20 cellular contexts compared by ENCODE assay signal in genomic region chr14:82720431-82720830, GRCh38.
DNase-seq lines count a peak whose midpoint lies in the region; ATAC-seq, FAIRE-seq and TF ChIP-seq lines count a peak whose summit lies in the region.
"Had no signal": no experiment of that assay in that cellular context is flagged by ENCODE, and none has a peak within 500 bp of the region (broad histone marks: within the 10 kb centered on the region; RNA-seq: fewer than 3 reads in every experiment).

No MANE protein-coding gene starts in this region.

- no peaks in the 10 kb centered on the region for H3K79me2 ChIP-seq in GM12878 (ENCODE audit: control insufficient read depth, insufficient read depth, low read length)
- H3K79me2 ChIP-seq in mesendoderm (ENCODE audit: control insufficient read depth, insufficient read depth, low read length) = no peaks in the 10 kb centered on the region

- no peaks in the 10 kb centered on the region for H3K36me3 ChIP-seq in HEK293 (ENCODE audit: control insufficient read depth in 2 of 2, insufficient read depth in 1 of 2, low read length in 2 of 2)
- no peaks in the 10 kb centered on the region for H3K36me3 ChIP-seq in GM12878 (ENCODE audit: control insufficient read depth in 2 of 2, insufficient read depth in 2 of 2, low read length in 1 of 2)
- H3K36me3 ChIP-seq in mesendoderm (ENCODE audit: control insufficient read depth, insufficient read depth, low read length) = no peaks in the 10 kb centered on the region
- no peaks in the 10 kb centered on the region for H3K36me3 ChIP-seq in CD4-positive, alpha-beta memory T cell (ENCODE audit: insufficient read depth, low read length)

- no peaks in the 10 kb centered on the region for H3K27me3 Mint-ChIP-seq in progenitor cell of endocrine pancreas
- H3K27me3 Mint-ChIP-seq in CD4-positive, alpha-beta memory T cell = no peaks in the 10 kb centered on the region

- DNase-seq in GM12878 (ENCODE audit: low read depth, low spot score) (no peak), mesendoderm (peak; percentile 6), progenitor cell of endocrine pancreas (ENCODE audit: low spot score, unreplicated experiment) (no peak), NCI-H82 treated with DMSO at 0.1 percent for 48 hours (lab: John Stamatoyannopoulos, UW; ENCODE audit: unreplicated experiment) (no peak), GM10266 (ENCODE audit: extremely low spot score) (no peak), substantia nigra (lab: John Stamatoyannopoulos, UW) (no peak)
- DNase-seq in CD4-positive, alpha-beta memory T cell = no peak
- DNase-seq: EL, GF-D8, HCEC 1CT, Karpas-422, NCI-H1417, NCI-H187, SHP77 treated with DMSO at 0.1 percent for 48 hours, SW 1271 had no signal

- no peak overlapping the region for H3K56ac ChIP-seq in mesendoderm (ENCODE audit: low read length)

- FAIRE-seq in GM12878 (lab: Jason Lieb, UNC) = peak; percentile 91
- FAIRE-seq: D721Med had no signal

- CTCF ChIA-PET in HEK293 (lab: Yijun Ruan, JAX) (no interaction called here), GM12878 (lab: Yijun Ruan, JAX) (no interaction called here)
- CTCF ChIA-PET in CD4-positive, alpha-beta memory T cell (lab: Charles Lee; ENCODE audit: partially characterized antibody) = no interaction called here

- no peaks in the 10 kb centered on the region for H3K9me3 ChIP-seq in HEK293 (ENCODE audit: control insufficient read depth, insufficient read depth, low read depth, low read length)
- no peaks in the 10 kb centered on the region for H3K9me3 ChIP-seq in GM12878 (replicated peaks; ENCODE audit: control insufficient read depth, insufficient read depth, low read length)
- H3K9me3 ChIP-seq in CD4-positive, alpha-beta memory T cell (ENCODE audit: control insufficient read depth in 1 of 2, low read length in 2 of 2) = no peaks in the 10 kb centered on the region

- H3K4me3 Mint-ChIP-seq in progenitor cell of endocrine pancreas (ENCODE audit: low read depth) = no peak overlapping the region
- no peak overlapping the region for H3K4me3 Mint-ChIP-seq in CD4-positive, alpha-beta memory T cell

- H3K27me3 ChIP-seq in GM12878 (replicated peaks in 1 of 2; ENCODE audit: control insufficient read depth in 2 of 2, insufficient read depth in 2 of 2, low read length in 1 of 2) = no peaks in the 10 kb centered on the region
- H3K27me3 ChIP-seq in mesendoderm (ENCODE audit: insufficient read depth, low read length, poor library complexity) = no peaks in the 10 kb centered on the region
- H3K27me3 ChIP-seq in CD4-positive, alpha-beta memory T cell (ENCODE audit: insufficient read depth, low read length) = no peaks in the 10 kb centered on the region

- no TSS peak for BruUV-seq in GM12878 (replicated peaks; lab: Mats Ljungman, UMichigan)

- H3K4me2 ChIP-seq in GM12878 (ENCODE audit: control insufficient read depth, insufficient read depth) (no peak overlapping the region), mesendoderm (ENCODE audit: low read length) (no peak overlapping the region)

- no peak overlapping the region for H2AFZ ChIP-seq in GM12878 (ENCODE audit: control insufficient read depth, low read depth, low read length)

- H2AK5ac ChIP-seq in mesendoderm (ENCODE audit: low read length) = no peak overlapping the region

- H3K9me3 Mint-ChIP-seq in progenitor cell of endocrine pancreas (ENCODE audit: low read depth) = no peaks in the 10 kb centered on the region
- H3K9me3 Mint-ChIP-seq in CD4-positive, alpha-beta memory T cell = peaks cover 3 to 24% (median 12%) of the 10 kb centered on the region in 8 donors

- no peaks in the 10 kb centered on the region for H3K36me3 Mint-ChIP-seq in progenitor cell of endocrine pancreas (ENCODE audit: insufficient read depth)
- no peaks in the 10 kb centered on the region for H3K36me3 Mint-ChIP-seq in CD4-positive, alpha-beta memory T cell

- H3K9ac ChIP-seq in GM12878 (ENCODE audit: control insufficient read depth, insufficient read depth, low read length) (no peak overlapping the region), mesendoderm (ENCODE audit: low read length) (no peak overlapping the region)

- H3K4me1 ChIP-seq in HEK293 (ENCODE audit: control insufficient read depth, insufficient read depth, low read length) (no peaks in the 10 kb centered on the region), GM12878 (ENCODE audit: control insufficient read depth, insufficient read depth, low read length) (no peaks in the 10 kb centered on the region), mesendoderm (ENCODE audit: control insufficient read depth, low read depth, low read length) (no peaks in the 10 kb centered on the region)
- H3K4me1 ChIP-seq in CD4-positive, alpha-beta memory T cell (ENCODE audit: insufficient read depth, low read length) = no peaks in the 10 kb centered on the region

- intact Hi-C loops in GM12878 (cut with micrococcal nuclease; ENCODE audit: unreplicated experiment) = no loop called here
- intact Hi-C loops in CD4-positive, alpha-beta memory T cell (cut with micrococcal nuclease) = no loop called here

- whole genome bisulfite sequencing in GM12878 (ENCODE audit: insufficient coverage, insufficient replicate concordance, low lambda C conversion rate, missing lambda C conversion rate) = 27% methylated on average over 3 of the region's 3 CpGs
- WGBS in mesendoderm (ENCODE audit: extremely low coverage, insufficient coverage, low lambda C conversion rate) = no CpG with 5 or more reads among the region's 3 CpGs

- no peak for TF ChIP-seq CTCF in HEK293 (tag by site-specific recombination; IDR thresholded peaks at IDR 0.05)
- TF ChIP-seq CTCF in GM12878 (IDR thresholded peaks at IDR 0.05 in 2 of 3, conservative IDR thresholded peaks at IDR 0.05 in 1 of 3; ENCODE audit: control insufficient read depth in 2 of 3, extremely low read depth in 1 of 3, insufficient read depth in 1 of 3, low read depth in 3 of 3, low read length in 3 of 3) = no peak
- no peak for TF ChIP-seq CTCF in progenitor cell of endocrine pancreas (IDR thresholded peaks at IDR 0.05; ENCODE audit: unreplicated experiment)
- no peak for TF ChIP-seq CTCF in GM10266 (IDR thresholded peaks at IDR 0.05; ENCODE audit: control insufficient read depth, insufficient read depth, low read depth, missing control alignments)

- no peak for ATAC-seq in GM12878

- peaks cover 9% of the 10 kb centered on the region for H3K4me1 Mint-ChIP-seq in progenitor cell of endocrine pancreas (ENCODE audit: low read depth)
- H3K4me1 Mint-ChIP-seq in CD4-positive, alpha-beta memory T cell = peaks cover 0 to 4% (median 0%) of the 10 kb centered on the region in 4 donors

- peak overlapping the region; percentile 89 for H3K27ac Mint-ChIP-seq in progenitor cell of endocrine pancreas
- no peak overlapping the region for H3K27ac Mint-ChIP-seq in CD4-positive, alpha-beta memory T cell

- no peak for TF ChIP-seq POLR2A in GM12878 (IDR thresholded peaks at IDR 0.05; ENCODE audit: low read depth, low read length)

- H3K4ac ChIP-seq in mesendoderm (ENCODE audit: low read depth, low read length) = no peak overlapping the region

- RAD21 ChIA-PET in GM12878 (lab: Charles Lee; ENCODE audit: unreplicated experiment) = no interaction called here

- H2BK120ac ChIP-seq in mesendoderm (ENCODE audit: low read depth, low read length) = no peak overlapping the region

- no peak overlapping the region for H4K8ac ChIP-seq in mesendoderm (ENCODE audit: low read depth, low read length)

- SMC1A ChIA-PET in GM12878 (lab: Charles Lee; ENCODE audit: uncharacterized antibody, unreplicated experiment) = no interaction called here

- H2BK15ac ChIP-seq in mesendoderm (replicated peaks; ENCODE audit: low read depth) = no peak overlapping the region

- H4K20me1 ChIP-seq in GM12878 (ENCODE audit: control insufficient read depth, insufficient read depth) = no peaks in the 10 kb centered on the region

- H3K4me3 ChIP-seq in HEK293 (ENCODE audit: low read depth, low read length) (no peak overlapping the region), GM12878 (no peak overlapping the region), mesendoderm (ENCODE audit: low read length) (no peak overlapping the region)
- H3K4me3 ChIP-seq in CD4-positive, alpha-beta memory T cell (ENCODE audit: low read length in 2 of 2) = no peak overlapping the region
- H3K4me3 ChIP-seq: SK-N-MC had no signal

- TF ChIP-seq RAD21 in GM12878 (IDR thresholded peaks at IDR 0.05; ENCODE audit: insufficient read depth, low read depth, low read length) = no peak

- no peak overlapping the region for H3K23ac ChIP-seq in mesendoderm (ENCODE audit: low read length)

- no peak for TF ChIP-seq EP300 in GM12878 (IDR thresholded peaks at IDR 0.05; ENCODE audit: borderline replicate concordance in 1 of 2, control insufficient read depth in 1 of 2, low read depth in 2 of 2, low read length in 2 of 2)

- no peak overlapping the region for H3K27ac ChIP-seq in HEK293 (ENCODE audit: extremely low read depth, low read depth, low read length)
- no peak overlapping the region for H3K27ac ChIP-seq in GM12878 (ENCODE audit: control insufficient read depth, insufficient read depth)
- H3K27ac ChIP-seq in mesendoderm (ENCODE audit: low read depth, low read length) = no peak overlapping the region
- no peak overlapping the region for H3K27ac ChIP-seq in CD4-positive, alpha-beta memory T cell (ENCODE audit: low read depth, low read length)
- no peak overlapping the region for H3K27ac ChIP-seq in substantia nigra (ENCODE audit: low read depth, low read length, poor library complexity, severe bottlenecking)
- H3K27ac ChIP-seq: C4-2B, RWPE1 had no signal

- no peak overlapping the region for H2BK5ac ChIP-seq in mesendoderm (ENCODE audit: low read length)

- in situ Hi-C loops in GM12878 (cut with MboI) = no loop called here

- H3K18ac ChIP-seq in mesendoderm (ENCODE audit: low read length) = no peak overlapping the region

- POLR2A ChIA-PET in HEK293 (lab: Yijun Ruan, JAX) = no interaction called here
- POLR2A ChIA-PET in GM12878 (lab: Charles Lee) = no interaction called here
- POLR2A ChIA-PET in CD4-positive, alpha-beta memory T cell (lab: Charles Lee; ENCODE audit: partially characterized antibody) = no interaction called here

- no peaks in the 10 kb centered on the region for H3K79me1 ChIP-seq in mesendoderm (ENCODE audit: low read length)

- H4K5ac ChIP-seq in mesendoderm (ENCODE audit: low read length) = no peak overlapping the region

TF ChIP-seq in HEK293, 187 proteins besides CTCF, POLR2A, EP300 and RAD21 (continues in another document):
- no peak for TF ChIP-seq ZNF677 (tag by site-specific recombination; IDR thresholded peaks at IDR 0.05)

TF ChIP-seq in GM12878, 131 proteins besides CTCF, POLR2A, EP300 and RAD21 (continues in another document):
- TF ChIP-seq CHD4 (IDR thresholded peaks at IDR 0.05) = no peak
- no peak for TF ChIP-seq RFX5 (IDR thresholded peaks at IDR 0.05; ENCODE audit: low read depth, low read length)
